In the genomic region with DNA sequence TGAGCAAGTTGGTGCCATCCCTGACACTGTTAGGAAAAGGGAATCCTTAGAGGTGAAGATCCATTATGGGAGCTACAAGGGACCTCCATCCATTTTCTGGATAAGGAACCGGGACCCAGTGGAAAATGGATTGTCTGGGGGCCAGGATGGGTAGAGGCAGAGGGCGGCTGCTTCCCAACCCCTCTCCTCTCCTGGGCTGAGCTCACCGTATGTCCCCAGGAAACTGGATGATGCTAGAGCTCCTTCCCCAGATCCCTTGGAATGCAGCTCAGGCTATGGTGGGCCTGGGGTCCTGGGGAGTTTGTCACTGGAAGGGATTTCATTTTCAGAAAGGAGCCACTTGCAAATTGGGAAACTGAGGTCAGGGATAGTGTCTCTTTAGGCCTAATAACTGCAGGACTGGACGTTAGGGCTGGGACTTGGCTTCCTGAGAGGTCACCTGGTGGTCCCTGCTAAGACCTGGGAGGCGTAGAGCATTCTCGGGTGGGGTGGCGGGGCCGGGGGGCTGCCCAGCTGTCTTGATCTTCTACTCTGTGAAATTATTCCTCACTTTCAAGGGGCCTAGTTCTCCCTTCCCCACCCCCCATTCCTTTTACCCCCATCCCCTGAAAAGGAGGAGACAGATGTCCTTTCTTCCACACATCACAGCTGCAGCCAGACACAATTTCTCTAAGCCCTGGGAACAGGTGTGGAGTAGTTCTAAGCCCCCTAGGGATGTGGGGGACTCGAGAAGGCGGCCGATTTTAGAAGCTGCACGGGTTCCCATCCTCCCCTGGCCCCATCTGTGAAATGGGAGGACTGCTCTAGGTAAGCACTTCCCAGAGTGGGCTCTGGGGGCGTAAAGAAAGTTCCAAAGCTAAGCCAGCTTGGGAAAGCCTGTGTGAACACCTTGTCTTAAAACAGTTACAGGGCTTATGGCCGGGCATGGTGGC, we compare ENCODE assay signal across 15 cellular contexts.
DNase-seq lines count a peak whose midpoint lies in the region; ATAC-seq and TF ChIP-seq lines count a peak whose summit lies in the region.
"Had no signal": no experiment of that assay in that cellular context is flagged by ENCODE, and none has a peak within 500 bp of the region (broad histone marks: within the 10 kb centered on the region; RNA-seq: fewer than 3 reads in every experiment).

No MANE protein-coding gene starts in this region.

- H3K79me2 ChIP-seq in fibroblast of lung (ENCODE audit: control insufficient read depth, insufficient read depth, low read length) (no peaks in the 10 kb centered on the region), Karpas-422 (ENCODE audit: low read length) (no peaks in the 10 kb centered on the region)

- no peak for ATAC-seq in HG02610 (IDR thresholded peaks at IDR 0.05; ENCODE audit: unreplicated experiment)

- peak overlapping the region; percentile 18 for H4K91ac ChIP-seq in neuronal stem cell (ENCODE audit: low read depth, low read length, poor library complexity)

- H3K4me2 ChIP-seq in BLaER1 (peak overlapping the region; percentile 88), fibroblast of lung (ENCODE audit: extremely low read depth, insufficient read depth, low read length) (peak overlapping the region; percentile 60), neuronal stem cell (ENCODE audit: insufficient read depth, low read length, poor library complexity, severe bottlenecking) (no peak overlapping the region), Karpas-422 (ENCODE audit: low read depth, low read length, poor library complexity, severe bottlenecking) (no peak overlapping the region)

- peaks cover 42% of the 10 kb centered on the region for H3K4me1 ChIP-seq in BLaER1
- peaks cover 20% of the 10 kb centered on the region for H3K4me1 ChIP-seq in fibroblast of lung (ENCODE audit: control insufficient read depth, extremely low read depth, insufficient read depth, low read length)
- H3K4me1 ChIP-seq in neuronal stem cell (ENCODE audit: control insufficient read depth in 2 of 2, insufficient read depth in 1 of 2, low read depth in 1 of 2, low read length in 2 of 2), result peaks cover 34 to 55% of the 10 kb centered on the region in 2 donors
- H3K4me1 ChIP-seq in Karpas-422 (ENCODE audit: low read length), result peaks cover 10% of the 10 kb centered on the region

- H3K9ac ChIP-seq in BLaER1, result no peak overlapping the region
- H3K9ac ChIP-seq in fibroblast of lung (ENCODE audit: insufficient read depth, low read length), result peak overlapping the region; percentile 40
- no peak overlapping the region for H3K9ac ChIP-seq in neuronal stem cell (ENCODE audit: low read depth, low read length, poor library complexity)
- no peak overlapping the region for H3K9ac ChIP-seq in Karpas-422 (ENCODE audit: low read length)

- H3K27me3 ChIP-seq in BLaER1 (peaks cover 17% of the 10 kb centered on the region), fibroblast of lung (ENCODE audit: control insufficient read depth, insufficient read depth, low read length) (no peaks in the 10 kb centered on the region), neuronal stem cell (ENCODE audit: control insufficient read depth in 3 of 3, insufficient read depth in 3 of 3, low read depth in 1 of 3, low read length in 3 of 3) (no peaks in the 10 kb centered on the region), Karpas-422 (ENCODE audit: low read length) (no peaks in the 10 kb centered on the region)

- H2BK120ac ChIP-seq in neuronal stem cell (ENCODE audit: low read depth, low read length), result peak overlapping the region; percentile 76

- no peak overlapping the region for H3K14ac ChIP-seq in neuronal stem cell (ENCODE audit: low read length)

- H3K27ac ChIP-seq in BLaER1, result no peak overlapping the region
- H3K27ac ChIP-seq in fibroblast of lung (ENCODE audit: insufficient read depth, low read length), result peak overlapping the region; percentile 85
- no peak overlapping the region for H3K27ac ChIP-seq in neuronal stem cell (replicated peaks; ENCODE audit: low read length)
- H3K27ac ChIP-seq in Karpas-422 (ENCODE audit: low read length), result no peak overlapping the region
- H3K27ac ChIP-seq: cardiac muscle cell had no signal

- no CpG with 5 or more reads among the region's 14 CpGs for WGBS in neuronal stem cell (ENCODE audit: extremely low coverage in 2 of 2, insufficient read length in 2 of 2, insufficient replicate concordance in 1 of 2), 2 donors

- peaks cover 2% of the 10 kb centered on the region for H3K79me1 ChIP-seq in neuronal stem cell (ENCODE audit: low read depth, low read length)

- peaks cover 8% of the 10 kb centered on the region; the same call in 1 of the 2 replicates for H4K20me1 ChIP-seq in BLaER1
- no peaks in the 10 kb centered on the region for H4K20me1 ChIP-seq in fibroblast of lung (ENCODE audit: control insufficient read depth, extremely low read depth, insufficient read depth, low read length)
- H4K20me1 ChIP-seq in Karpas-422 (ENCODE audit: insufficient read depth, low read depth, low read length), result no peaks in the 10 kb centered on the region

- peak overlapping the region; percentile 97 for H3K18ac ChIP-seq in neuronal stem cell (ENCODE audit: low read length)

- H3K4me3 ChIP-seq in BLaER1 (no peak overlapping the region), fibroblast of lung (replicated peaks in 1 of 4; ENCODE audit: control extremely low read depth in 1 of 4, insufficient read depth in 1 of 4, low read depth in 3 of 4, low read length in 4 of 4) (no peak overlapping the region), neuronal stem cell (ENCODE audit: low read length in 2 of 2) (no peak overlapping the region), Karpas-422 (ENCODE audit: low read length) (no peak overlapping the region)
- H3K4me3 ChIP-seq: cardiac muscle cell, K562 had no signal

- H3K23ac ChIP-seq in neuronal stem cell (ENCODE audit: low read depth, low read length, poor library complexity), result no peak overlapping the region

- H2AK5ac ChIP-seq in neuronal stem cell (ENCODE audit: low read depth, low read length), result peak overlapping the region; percentile 86

- H3K36me3 ChIP-seq in BLaER1 (no peaks in the 10 kb centered on the region), fibroblast of lung (ENCODE audit: control insufficient read depth, insufficient read depth, low read length) (no peaks in the 10 kb centered on the region), neuronal stem cell (replicated peaks in 1 of 2; ENCODE audit: control insufficient read depth in 2 of 2, insufficient read depth in 2 of 2, low read length in 2 of 2) (peaks cover 0 to 9% of the 10 kb centered on the region in 2 donors), Karpas-422 (ENCODE audit: insufficient read depth, low read length) (no peaks in the 10 kb centered on the region)
- H3K36me3 ChIP-seq: cardiac muscle cell had no signal

- H2AFZ ChIP-seq in fibroblast of lung (ENCODE audit: low read length), result no peak overlapping the region
- H2AFZ ChIP-seq in neuronal stem cell (ENCODE audit: low read length), result no peak overlapping the region
- no peak overlapping the region for H2AFZ ChIP-seq in Karpas-422 (ENCODE audit: low read length)

- H4K8ac ChIP-seq in neuronal stem cell (ENCODE audit: low read depth, low read length), result no peak overlapping the region

- DNase-seq in LHCN-M2 (ENCODE audit: low read depth) (peak; percentile 69), fibroblast of lung (ENCODE audit: low read depth in 2 of 2) (no peak), neuronal stem cell (ENCODE audit: low spot score) (no peak), Karpas-422 (no peak), HUDEP-2 (lab: John Stamatoyannopoulos, UW; ENCODE audit: unreplicated experiment in 76 of 76) (no peak), CD1c-positive myeloid dendritic cell (ENCODE audit: extremely low spot score) (no peak)
- DNase-seq: activated B cell treated with CpG ODN at 0.5 μM for 24 hours; activated naive CD4-positive, alpha-beta T cell treated with anti-CD3 and anti-CD28 coated beads for 36 hours; NCI-H510A treated with DMSO at 0.1 percent for 48 hours; stimulated activated CD4-positive, alpha-beta T cell treated with anti-CD3 and anti-CD28 coated beads, Interleukin-15, amount 100 ng/mL, for 24 hours; T-helper 1 cell had no signal

- H3K9me2 ChIP-seq in Karpas-422 (replicated peaks; ENCODE audit: insufficient read depth, low read length), result no peaks in the 10 kb centered on the region

- no peak overlapping the region for H3K4ac ChIP-seq in neuronal stem cell (ENCODE audit: low read length)

- H3K9me3 ChIP-seq in BLaER1 (no peaks in the 10 kb centered on the region), fibroblast of lung (ENCODE audit: control insufficient read depth, insufficient read depth, low read depth, low read length) (no peaks in the 10 kb centered on the region), neuronal stem cell (replicated peaks in 1 of 2; ENCODE audit: control insufficient read depth in 2 of 2, insufficient read depth in 1 of 2, low read depth in 1 of 2, low read length in 2 of 2) (no peaks in the 10 kb centered on the region), Karpas-422 (ENCODE audit: low read length) (no peaks in the 10 kb centered on the region)

- peak overlapping the region; percentile 39 for H2BK15ac ChIP-seq in neuronal stem cell (ENCODE audit: low read length)

- H2BK12ac ChIP-seq in neuronal stem cell (ENCODE audit: low read length), result no peak overlapping the region

- TF ChIP-seq CTCF in fibroblast of lung (conservative IDR thresholded peaks at IDR 0.05 in 1 of 2, IDR thresholded peaks at IDR 0.05 in 1 of 2; ENCODE audit: low read depth in 1 of 2, low read length in 2 of 2), result no peak

- peak overlapping the region; percentile 82 for H2BK5ac ChIP-seq in neuronal stem cell (ENCODE audit: low read length)

Comparison
In these comparisons a context has a peak if more than half of its experiments do, and no peak if none do; other contexts are left out.
1. H3K4me2 ChIP-seq: peak in BLaER1 (single experiment) and fibroblast of lung (single experiment); none in neuronal stem cell (single experiment) and Karpas-422 (single experiment).